In the genomic region with DNA sequence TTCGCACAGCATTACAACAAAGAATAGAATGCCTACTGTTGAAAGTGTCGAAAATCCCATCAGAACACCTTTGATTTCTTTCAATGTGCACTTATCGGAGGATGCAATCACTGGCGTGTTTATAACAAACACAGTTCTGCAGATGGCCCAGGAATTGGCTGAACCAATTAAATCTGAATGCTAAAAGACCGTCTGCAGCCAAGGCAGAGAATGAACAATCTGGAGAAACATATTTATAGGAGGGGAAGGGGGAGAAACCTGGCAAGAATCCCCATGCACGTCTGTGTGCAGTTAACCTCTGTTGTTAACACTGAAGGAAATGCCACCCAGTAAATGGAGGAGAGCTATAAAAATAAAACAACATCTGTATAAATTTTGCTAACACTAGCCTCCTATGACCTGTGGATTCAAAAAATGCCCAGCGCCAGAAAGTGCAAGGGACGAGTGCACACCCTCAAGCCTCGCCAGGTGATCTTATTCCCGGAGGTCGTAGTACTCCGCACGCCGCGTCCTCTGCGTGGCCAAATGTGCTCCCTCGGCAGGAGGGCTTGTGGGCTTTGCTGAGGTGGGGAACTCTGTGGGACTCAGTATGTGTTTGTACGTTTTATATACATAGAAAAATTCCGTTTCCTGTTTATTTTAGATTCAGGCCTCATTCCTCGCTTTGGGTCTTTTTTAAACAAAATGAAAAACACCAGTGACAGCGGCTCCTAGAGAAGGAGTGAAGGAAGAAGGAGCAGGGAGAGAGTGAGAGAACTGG, we compare ENCODE assay signal across 17 cellular contexts. TPM values are rescaled to one million over a fixed set of nuclear protein-coding genes. Genes with fewer than 3 reads are reported as not detected.
DNase-seq lines count a peak whose midpoint lies in the region; ATAC-seq and TF ChIP-seq lines count a peak whose summit lies in the region.
"Had no signal": no experiment of that assay in that cellular context is flagged by ENCODE, and none has a peak within 500 bp of the region (broad histone marks: within the 10 kb centered on the region; RNA-seq: fewer than 3 reads in every experiment).

No MANE protein-coding gene starts in this region.

- no peak overlapping the region for H3K27ac Mint-ChIP-seq in activated T-helper 2 cell treated with anti-CD3 and anti-CD28 coated beads, Interferon-gamma antibody, Interleukin-2, Interleukin-4, amounts not matched to agents 10 μg/mL and 5 μg/mL and 100 μg/mL, durations not matched to agents 14 hours and 24 hours and 36 hours
- H3K27ac Mint-ChIP-seq: activated CD4-positive, alpha-beta memory T cell treated with anti-CD3 and anti-CD28 coated beads, Interleukin-2, amount 10 ng/mL, durations not matched to agents 7 days and 5 days; activated naive CD8-positive, alpha-beta T cell treated with anti-CD3 and anti-CD28 coated beads for 36 hours had no signal

- H3K9me3 Mint-ChIP-seq in activated T-helper 2 cell treated with anti-CD3 and anti-CD28 coated beads, Interferon-gamma antibody, Interleukin-2, Interleukin-4, amounts not matched to agents 10 μg/mL and 5 μg/mL and 100 μg/mL, durations not matched to agents 14 hours and 24 hours and 36 hours, result no peaks in the 10 kb centered on the region
- H3K9me3 Mint-ChIP-seq: activated CD4-positive, alpha-beta memory T cell treated with anti-CD3 and anti-CD28 coated beads, Interleukin-2, amount 10 ng/mL, durations not matched to agents 7 days and 5 days; activated naive CD8-positive, alpha-beta T cell treated with anti-CD3 and anti-CD28 coated beads for 36 hours; activated T-cell treated with anti-CD3 and anti-CD28 coated beads, Interleukin-2, amount 50 U/mL, for 4 hours had no signal

- H3K36me3 ChIP-seq in colonic mucosa, result no peaks in the 10 kb centered on the region
- H3K36me3 ChIP-seq in rectal smooth muscle tissue (ENCODE audit: control insufficient read depth, insufficient read depth, low read length), result no peaks in the 10 kb centered on the region

- H3K9me3 ChIP-seq in colonic mucosa, result no peaks in the 10 kb centered on the region
- H3K9me3 ChIP-seq: body of pancreas, pancreas, vagina had no signal

- H3K9ac ChIP-seq in colonic mucosa (ENCODE audit: low read depth in 2 of 2, low read length in 2 of 2) (no peak overlapping the region), rectal smooth muscle tissue (ENCODE audit: low read length) (no peak overlapping the region)

- no peak overlapping the region for H3K4me3 ChIP-seq in HFF-Myc (replicated peaks; ENCODE audit: low read depth, low read length)
- H3K4me3 ChIP-seq in colonic mucosa, result no peak overlapping the region
- H3K4me3 ChIP-seq in rectal smooth muscle tissue (ENCODE audit: low read length), result no peak overlapping the region
- H3K4me3 ChIP-seq: body of pancreas, pancreas, vagina had no signal

- no peak for ATAC-seq in HG03139 (IDR thresholded peaks at IDR 0.05; ENCODE audit: unreplicated experiment)
- ATAC-seq: activated T-cell treated with anti-CD3 and anti-CD28 coated beads, Interleukin-2, amount 50 U/mL, for 4 hours; body of pancreas; pancreas had no signal

- DNase-seq in HFF-Myc (ENCODE audit: extremely low read depth, low read depth), result peak; percentile 52
- peak; percentile 30 for DNase-seq in NCI-H2227 treated with DMSO at 0.1 percent for 48 hours (lab: John Stamatoyannopoulos, UW)
- DNase-seq in colonic mucosa, result no peak
- no peak for DNase-seq in HuH-7.5 (ENCODE audit: low spot score)
- DNase-seq in activated T-helper 2 cell treated with anti-CD3 and anti-CD28 coated beads, Interferon-gamma antibody, Interleukin-2, Interleukin-4, amounts not matched to agents 10 μg/mL and 5 μg/mL and 100 μg/mL, durations not matched to agents 14 hours and 24 hours and 36 hours (ENCODE audit: low spot score), result no peak
- DNase-seq: activated CD4-positive, alpha-beta memory T cell treated with anti-CD3 and anti-CD28 coated beads, Interleukin-2, amount 10 ng/mL, durations not matched to agents 7 days and 5 days; activated naive CD8-positive, alpha-beta T cell treated with anti-CD3 and anti-CD28 coated beads for 36 hours; activated T-cell treated with anti-CD3 and anti-CD28 coated beads, Interleukin-2, amount 50 U/mL, for 4 hours; body of pancreas; EL; H7; NCI-H774; pancreas; stimulated activated CD4-positive, alpha-beta T cell treated with anti-CD3 and anti-CD28 coated beads, Interleukin-4, amount 100 ng/mL, for 1 hour had no signal

- TF ChIP-seq CTCF in HFF-Myc (IDR thresholded peaks at IDR 0.05; ENCODE audit: low read depth, low read length, missing control alignments) (no peak), colonic mucosa (IDR thresholded peaks at IDR 0.05) (no peak)

- peaks cover 11% of the 10 kb centered on the region for H3K36me3 Mint-ChIP-seq in activated T-helper 2 cell treated with anti-CD3 and anti-CD28 coated beads, Interferon-gamma antibody, Interleukin-2, Interleukin-4, amounts not matched to agents 10 μg/mL and 5 μg/mL and 100 μg/mL, durations not matched to agents 14 hours and 24 hours and 36 hours (ENCODE audit: low read depth)

- H3K27me3 ChIP-seq in colonic mucosa (no peaks in the 10 kb centered on the region), rectal smooth muscle tissue (ENCODE audit: control insufficient read depth, insufficient read depth, low read length) (no peaks in the 10 kb centered on the region)
- H3K27me3 ChIP-seq: body of pancreas, pancreas, vagina had no signal

- peak overlapping the region; percentile 2 for H3K27ac ChIP-seq in colonic mucosa
- peak overlapping the region; percentile 29 for H3K27ac ChIP-seq in rectal smooth muscle tissue (ENCODE audit: low read depth, low read length)
- H3K27ac ChIP-seq: body of pancreas, pancreas, vagina had no signal

- H3K27me3 Mint-ChIP-seq in activated T-helper 2 cell treated with anti-CD3 and anti-CD28 coated beads, Interferon-gamma antibody, Interleukin-2, Interleukin-4, amounts not matched to agents 10 μg/mL and 5 μg/mL and 100 μg/mL, durations not matched to agents 14 hours and 24 hours and 36 hours (ENCODE audit: low read depth), result peaks cover 46% of the 10 kb centered on the region
- H3K27me3 Mint-ChIP-seq: activated naive CD8-positive, alpha-beta T cell treated with anti-CD3 and anti-CD28 coated beads for 36 hours had no signal

- intact Hi-C loops in colonic mucosa (cut with DNase I), result no loop called here
- intact Hi-C loops in activated T-helper 2 cell treated with anti-CD3 and anti-CD28 coated beads, Interferon-gamma antibody, Interleukin-2, Interleukin-4, amounts not matched to agents 10 μg/mL and 5 μg/mL and 100 μg/mL, durations not matched to agents 14 hours and 24 hours and 36 hours (cut with micrococcal nuclease), result loop anchor here (5.0 to 10.0 kb wide), 2 partner anchors 118 to 265 kb away; no protein-coding TSS in a partner anchor

- H3K4me1 ChIP-seq in colonic mucosa, result peaks cover 6% of the 10 kb centered on the region
- H3K4me1 ChIP-seq in rectal smooth muscle tissue (ENCODE audit: control insufficient read depth, insufficient read depth, low read length), result peaks cover 25% of the 10 kb centered on the region
- H3K4me1 ChIP-seq: body of pancreas, pancreas had no signal

- H3K4me3 Mint-ChIP-seq in activated T-helper 2 cell treated with anti-CD3 and anti-CD28 coated beads, Interferon-gamma antibody, Interleukin-2, Interleukin-4, amounts not matched to agents 10 μg/mL and 5 μg/mL and 100 μg/mL, durations not matched to agents 14 hours and 24 hours and 36 hours (ENCODE audit: low read depth), result no peak overlapping the region
- H3K4me3 Mint-ChIP-seq: activated CD4-positive, alpha-beta memory T cell treated with anti-CD3 and anti-CD28 coated beads, Interleukin-2, amount 10 ng/mL, durations not matched to agents 7 days and 5 days; activated naive CD8-positive, alpha-beta T cell treated with anti-CD3 and anti-CD28 coated beads for 36 hours; activated T-cell treated with anti-CD3 and anti-CD28 coated beads, Interleukin-2, amount 50 U/mL, for 4 hours had no signal

- peaks cover 28% of the 10 kb centered on the region for H3K4me1 Mint-ChIP-seq in activated T-helper 2 cell treated with anti-CD3 and anti-CD28 coated beads, Interferon-gamma antibody, Interleukin-2, Interleukin-4, amounts not matched to agents 10 μg/mL and 5 μg/mL and 100 μg/mL, durations not matched to agents 14 hours and 24 hours and 36 hours (ENCODE audit: low read depth)

RNA-seq across cellular contexts. Expression of a gene that starts 56.7 kb away (rescaled TPM):
- total RNA-seq in colonic mucosa, result 10 to 100 TPM; 18.7 to 24.6 TPM
- total RNA-seq in activated T-helper 2 cell treated with anti-CD3 and anti-CD28 coated beads, Interferon-gamma antibody, Interleukin-2, Interleukin-4, amounts not matched to agents 10 μg/mL and 5 μg/mL and 100 μg/mL, durations not matched to agents 14 hours and 24 hours and 36 hours, result 4.8 and 5.2 TPM in 2 replicates

Comparison
In these comparisons a context has a peak if more than half of its experiments do, and no peak if none do; other contexts are left out.
1. DNase-seq: peak in HFF-Myc (single experiment) and NCI-H2227 treated with DMSO at 0.1 percent for 48 hours (single experiment); none in colonic mucosa (single experiment), HuH-7.5 (single experiment) and activated T-helper 2 cell treated with anti-CD3 and anti-CD28 coated beads, Interferon-gamma antibody, Interleukin-2, Interleukin-4, amounts not matched to agents 10 μg/mL and 5 μg/mL and 100 μg/mL, durations not matched to agents 14 hours and 24 hours and 36 hours (single experiment).